1 cellular context compared by ENCODE assay signal in the genomic region with DNA sequence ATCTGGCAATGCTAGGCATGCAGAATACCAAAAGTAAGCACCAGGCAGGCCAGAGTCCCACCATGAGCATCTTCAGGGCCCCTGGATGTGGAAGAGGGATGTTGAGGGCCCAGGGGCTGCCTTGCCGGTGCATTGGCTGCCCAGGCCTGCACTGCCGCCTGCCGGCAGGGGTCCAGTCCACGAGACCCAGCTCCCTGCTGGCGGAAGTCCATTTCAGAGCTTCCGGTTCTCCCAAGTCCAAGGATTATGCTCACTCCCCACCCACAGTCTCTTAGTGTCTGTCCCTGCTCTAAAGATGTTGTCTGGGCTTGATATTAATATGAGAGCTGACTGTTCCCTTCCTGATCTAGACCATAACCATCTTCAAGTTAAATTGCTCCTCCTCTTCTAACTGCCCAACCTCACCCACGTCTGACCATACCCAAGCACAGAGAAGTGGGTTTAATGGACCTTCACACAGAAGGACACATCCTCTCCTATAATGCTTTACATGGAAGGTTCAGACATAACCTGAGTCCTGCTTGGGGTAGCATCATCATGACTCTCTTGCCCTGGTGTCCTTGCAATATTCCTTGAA.
TF ChIP-seq lines count a peak whose summit lies in the region.

No MANE protein-coding gene starts in this region.

TF ChIP-seq in GM23338, 12 proteins besides CTCF, POLR2A, EP300 and RAD21 (continued from another document):
- TF ChIP-seq, protein P1, sequence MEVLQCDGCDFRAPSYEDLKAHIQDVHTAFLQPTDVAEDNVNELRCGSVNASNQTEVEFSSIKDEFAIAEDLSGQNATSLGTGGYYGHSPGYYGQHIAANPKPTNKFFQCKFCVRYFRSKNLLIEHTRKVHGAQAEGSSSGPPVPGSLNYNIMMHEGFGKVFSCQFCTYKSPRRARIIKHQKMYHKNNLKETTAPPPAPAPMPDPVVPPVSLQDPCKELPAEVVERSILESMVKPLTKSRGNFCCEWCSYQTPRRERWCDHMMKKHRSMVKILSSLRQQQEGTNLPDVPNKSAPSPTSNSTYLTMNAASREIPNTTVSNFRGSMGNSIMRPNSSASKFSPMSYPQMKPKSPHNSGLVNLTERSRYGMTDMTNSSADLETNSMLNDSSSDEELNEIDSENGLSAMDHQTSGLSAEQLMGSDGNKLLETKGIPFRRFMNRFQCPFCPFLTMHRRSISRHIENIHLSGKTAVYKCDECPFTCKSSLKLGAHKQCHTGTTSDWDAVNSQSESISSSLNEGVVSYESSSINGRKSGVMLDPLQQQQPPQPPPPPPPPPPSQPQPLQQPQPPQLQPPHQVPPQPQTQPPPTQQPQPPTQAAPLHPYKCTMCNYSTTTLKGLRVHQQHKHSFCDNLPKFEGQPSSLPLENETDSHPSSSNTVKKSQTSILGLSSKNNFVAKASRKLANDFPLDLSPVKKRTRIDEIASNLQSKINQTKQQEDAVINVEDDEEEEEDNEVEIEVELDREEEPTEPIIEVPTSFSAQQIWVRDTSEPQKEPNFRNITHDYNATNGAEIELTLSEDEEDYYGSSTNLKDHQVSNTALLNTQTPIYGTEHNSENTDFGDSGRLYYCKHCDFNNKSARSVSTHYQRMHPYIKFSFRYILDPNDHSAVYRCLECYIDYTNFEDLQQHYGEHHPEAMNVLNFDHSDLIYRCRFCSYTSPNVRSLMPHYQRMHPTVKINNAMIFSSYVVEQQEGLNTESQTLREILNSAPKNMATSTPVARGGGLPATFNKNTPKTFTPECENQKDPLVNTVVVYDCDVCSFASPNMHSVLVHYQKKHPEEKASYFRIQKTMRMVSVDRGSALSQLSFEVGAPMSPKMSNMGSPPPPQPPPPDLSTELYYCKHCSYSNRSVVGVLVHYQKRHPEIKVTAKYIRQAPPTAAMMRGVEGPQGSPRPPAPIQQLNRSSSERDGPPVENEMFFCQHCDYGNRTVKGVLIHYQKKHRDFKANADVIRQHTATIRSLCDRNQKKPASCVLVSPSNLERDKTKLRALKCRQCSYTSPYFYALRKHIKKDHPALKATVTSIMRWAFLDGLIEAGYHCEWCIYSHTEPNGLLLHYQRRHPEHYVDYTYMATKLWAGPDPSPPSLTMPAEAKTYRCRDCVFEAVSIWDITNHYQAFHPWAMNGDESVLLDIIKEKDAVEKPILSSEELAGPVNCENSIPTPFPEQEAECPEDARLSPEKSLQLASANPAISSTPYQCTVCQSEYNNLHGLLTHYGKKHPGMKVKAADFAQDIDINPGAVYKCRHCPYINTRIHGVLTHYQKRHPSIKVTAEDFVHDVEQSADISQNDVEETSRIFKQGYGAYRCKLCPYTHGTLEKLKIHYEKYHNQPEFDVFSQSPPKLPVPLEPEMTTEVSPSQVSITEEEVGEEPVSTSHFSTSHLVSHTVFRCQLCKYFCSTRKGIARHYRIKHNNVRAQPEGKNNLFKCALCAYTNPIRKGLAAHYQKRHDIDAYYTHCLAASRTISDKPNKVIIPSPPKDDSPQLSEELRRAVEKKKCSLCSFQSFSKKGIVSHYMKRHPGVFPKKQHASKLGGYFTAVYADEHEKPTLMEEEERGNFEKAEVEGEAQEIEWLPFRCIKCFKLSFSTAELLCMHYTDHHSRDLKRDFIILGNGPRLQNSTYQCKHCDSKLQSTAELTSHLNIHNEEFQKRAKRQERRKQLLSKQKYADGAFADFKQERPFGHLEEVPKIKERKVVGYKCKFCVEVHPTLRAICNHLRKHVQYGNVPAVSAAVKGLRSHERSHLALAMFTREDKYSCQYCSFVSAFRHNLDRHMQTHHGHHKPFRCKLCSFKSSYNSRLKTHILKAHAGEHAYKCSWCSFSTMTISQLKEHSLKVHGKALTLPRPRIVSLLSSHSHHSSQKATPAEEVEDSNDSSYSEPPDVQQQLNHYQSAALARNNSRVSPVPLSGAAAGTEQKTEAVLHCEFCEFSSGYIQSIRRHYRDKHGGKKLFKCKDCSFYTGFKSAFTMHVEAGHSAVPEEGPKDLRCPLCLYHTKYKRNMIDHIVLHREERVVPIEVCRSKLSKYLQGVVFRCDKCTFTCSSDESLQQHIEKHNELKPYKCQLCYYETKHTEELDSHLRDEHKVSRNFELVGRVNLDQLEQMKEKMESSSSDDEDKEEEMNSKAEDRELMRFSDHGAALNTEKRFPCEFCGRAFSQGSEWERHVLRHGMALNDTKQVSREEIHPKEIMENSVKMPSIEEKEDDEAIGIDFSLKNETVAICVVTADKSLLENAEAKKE (CRISPR knock-in tag; IDR thresholded peaks at IDR 0.05), result no peak
- no peak for TF ChIP-seq JUNB (IDR thresholded peaks at IDR 0.05; ENCODE audit: unreplicated experiment)
- no peak for TF ChIP-seq EZH2 (IDR thresholded peaks at IDR 0.05; ENCODE audit: low read depth, unreplicated experiment)
- TF ChIP-seq ZNF331 (CRISPR knock-in tag; IDR thresholded peaks at IDR 0.05; ENCODE audit: low read depth), result no peak
- no peak for TF ChIP-seq ZNF114 (CRISPR knock-in tag; IDR thresholded peaks at IDR 0.05)
- TF ChIP-seq, protein P2, sequence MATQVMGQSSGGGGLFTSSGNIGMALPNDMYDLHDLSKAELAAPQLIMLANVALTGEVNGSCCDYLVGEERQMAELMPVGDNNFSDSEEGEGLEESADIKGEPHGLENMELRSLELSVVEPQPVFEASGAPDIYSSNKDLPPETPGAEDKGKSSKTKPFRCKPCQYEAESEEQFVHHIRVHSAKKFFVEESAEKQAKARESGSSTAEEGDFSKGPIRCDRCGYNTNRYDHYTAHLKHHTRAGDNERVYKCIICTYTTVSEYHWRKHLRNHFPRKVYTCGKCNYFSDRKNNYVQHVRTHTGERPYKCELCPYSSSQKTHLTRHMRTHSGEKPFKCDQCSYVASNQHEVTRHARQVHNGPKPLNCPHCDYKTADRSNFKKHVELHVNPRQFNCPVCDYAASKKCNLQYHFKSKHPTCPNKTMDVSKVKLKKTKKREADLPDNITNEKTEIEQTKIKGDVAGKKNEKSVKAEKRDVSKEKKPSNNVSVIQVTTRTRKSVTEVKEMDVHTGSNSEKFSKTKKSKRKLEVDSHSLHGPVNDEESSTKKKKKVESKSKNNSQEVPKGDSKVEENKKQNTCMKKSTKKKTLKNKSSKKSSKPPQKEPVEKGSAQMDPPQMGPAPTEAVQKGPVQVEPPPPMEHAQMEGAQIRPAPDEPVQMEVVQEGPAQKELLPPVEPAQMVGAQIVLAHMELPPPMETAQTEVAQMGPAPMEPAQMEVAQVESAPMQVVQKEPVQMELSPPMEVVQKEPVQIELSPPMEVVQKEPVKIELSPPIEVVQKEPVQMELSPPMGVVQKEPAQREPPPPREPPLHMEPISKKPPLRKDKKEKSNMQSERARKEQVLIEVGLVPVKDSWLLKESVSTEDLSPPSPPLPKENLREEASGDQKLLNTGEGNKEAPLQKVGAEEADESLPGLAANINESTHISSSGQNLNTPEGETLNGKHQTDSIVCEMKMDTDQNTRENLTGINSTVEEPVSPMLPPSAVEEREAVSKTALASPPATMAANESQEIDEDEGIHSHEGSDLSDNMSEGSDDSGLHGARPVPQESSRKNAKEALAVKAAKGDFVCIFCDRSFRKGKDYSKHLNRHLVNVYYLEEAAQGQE (IDR thresholded peaks at IDR 0.05; ENCODE audit: unreplicated experiment), result no peak
